22 cellular contexts compared by ENCODE assay signal in genomic region chr10:34163075-34163905, GRCh38.
DNase-seq lines count a peak whose midpoint lies in the region; ATAC-seq, FAIRE-seq and TF ChIP-seq lines count a peak whose summit lies in the region.
"Had no signal": no experiment of that assay in that cellular context is flagged by ENCODE, and none has a peak within 500 bp of the region (broad histone marks: within the 10 kb centered on the region; RNA-seq: fewer than 3 reads in every experiment).

No MANE protein-coding gene starts in this region.

- 4% methylated on average over 11 of the region's 11 CpGs for WGBS in K562 (ENCODE audit: insufficient coverage, low coverage, missing lambda C conversion rate)

- no peaks in the 10 kb centered on the region for H3K9me1 ChIP-seq in K562 (ENCODE audit: control insufficient read depth, insufficient read depth, low read length)

- peaks cover 3% of the 10 kb centered on the region for H3K27me3 Mint-ChIP-seq in nephron progenitor cell (ENCODE audit: low read depth, poor library complexity)
- H3K27me3 Mint-ChIP-seq in activated CD4-positive, alpha-beta T cell treated with anti-CD3 and anti-CD28 coated beads for 36 hours, result peaks cover 2% of the 10 kb centered on the region
- H3K27me3 Mint-ChIP-seq in activated CD8-positive, alpha-beta T cell treated with anti-CD3 and anti-CD28 coated beads, Interleukin-2, amount 10 ng/mL, durations not matched to agents 7 days and 5 days (ENCODE audit: low read depth), result no peaks in the 10 kb centered on the region
- H3K27me3 Mint-ChIP-seq: activated B cell treated with CpG ODN at 0.5 μM for 24 hours; CD4-positive, alpha-beta T cell had no signal

- H3K27ac ChIP-seq in K562 (ENCODE audit: extremely low read depth, low read depth, low read length), result no peak overlapping the region
- H3K27ac ChIP-seq: skin epidermis had no signal

- CTCF ChIA-PET in K562 (lab: Yijun Ruan, JAX; ENCODE audit: low intra/inter-chr PET ratio), result no interaction called here
- CTCF ChIA-PET in activated CD4-positive, alpha-beta T cell treated with anti-CD3 and anti-CD28 coated beads for 36 hours (lab: Charles Lee), result no interaction called here
- CTCF ChIA-PET in activated CD8-positive, alpha-beta T cell treated with anti-CD3 and anti-CD28 coated beads, Interleukin-2, amount 10 ng/mL, durations not matched to agents 7 days and 5 days (lab: Charles Lee), result no interaction called here

- no peak overlapping the region for H2AFZ ChIP-seq in K562 (ENCODE audit: low read depth, low read length)

- no peaks in the 10 kb centered on the region for H3K9me3 ChIP-seq in K562 (replicated peaks; ENCODE audit: control insufficient read depth, insufficient read depth, low read depth, low read length)

- H3K27me3 ChIP-seq in K562 (ENCODE audit: control insufficient read depth in 2 of 2, insufficient read depth in 2 of 2, low read length in 2 of 2), result peaks cover 0 to 3% of the 10 kb centered on the region in 2 experiments; a peak in 1 of 5 replicates

- no peak for TF ChIP-seq RAD21 in K562 (CRISPR knock-in tag; conservative IDR thresholded peaks at IDR 0.05 in 1 of 2, IDR thresholded peaks at IDR 0.05 in 1 of 2)

- H3K36me3 ChIP-seq in K562 (ENCODE audit: control insufficient read depth, insufficient read depth, low read length), result no peaks in the 10 kb centered on the region

- no peaks in the 10 kb centered on the region for H4K20me1 ChIP-seq in K562 (replicated peaks; ENCODE audit: control insufficient read depth, insufficient read depth, low read length)

- no peak overlapping the region for H3K4me3 ChIP-seq in K562
- H3K4me3 ChIP-seq: skin epidermis had no signal

- H3K4me1 ChIP-seq in K562 (replicated peaks in 1 of 2; ENCODE audit: control insufficient read depth in 2 of 2, insufficient read depth in 2 of 2, low read length in 2 of 2), result peaks cover 0 to 6% of the 10 kb centered on the region in 2 experiments; a peak in 3 of 5 replicates

- H3K4me3 Mint-ChIP-seq in nephron progenitor cell, result no peak overlapping the region
- no peak overlapping the region for H3K4me3 Mint-ChIP-seq in activated CD4-positive, alpha-beta T cell treated with anti-CD3 and anti-CD28 coated beads for 36 hours
- H3K4me3 Mint-ChIP-seq in activated CD8-positive, alpha-beta T cell treated with anti-CD3 and anti-CD28 coated beads, Interleukin-2, amount 10 ng/mL, durations not matched to agents 7 days and 5 days, result no peak overlapping the region
- H3K4me3 Mint-ChIP-seq in stimulated activated effector memory CD8-positive, alpha-beta T cell treated with anti-CD3 and anti-CD28 coated beads, Interleukin-12 subunit alpha, Interleukin-12 subunit beta, amount 100 ng/mL, for 72 hours, result no peak overlapping the region
- H3K4me3 Mint-ChIP-seq: activated B cell treated with CpG ODN at 0.5 μM for 24 hours; activated T-cell treated with anti-CD3 and anti-CD28 coated beads, Interleukin-2, amount 50 U/mL, for 72 hours; CD4-positive, alpha-beta T cell; natural killer cell treated with Interleukin-12 subunit alpha and Interleukin-12 subunit beta and Interleukin-15 and Interleukin-18, amount 100 ng/mL, for 72 hours had no signal

- TF ChIP-seq CTCF in K562 (IDR thresholded peaks at IDR 0.05 in 2 of 3, conservative IDR thresholded peaks at IDR 0.05 in 1 of 3; ENCODE audit: insufficient read depth in 2 of 3, low read depth in 1 of 3, low read length in 3 of 3) (no peak), nephron progenitor cell (IDR thresholded peaks at IDR 0.05) (no peak)

- BruUV-seq in K562 (replicated peaks; lab: Mats Ljungman, UMichigan), result no TSS peak

- ATAC-seq in K562, result peak; percentile 90
- ATAC-seq in activated CD4-positive, alpha-beta T cell treated with anti-CD3 and anti-CD28 coated beads for 36 hours, result no peak
- no peak for ATAC-seq in activated CD8-positive, alpha-beta T cell treated with anti-CD3 and anti-CD28 coated beads, Interleukin-2, amount 10 ng/mL, durations not matched to agents 7 days and 5 days
- ATAC-seq in stimulated activated effector memory CD8-positive, alpha-beta T cell treated with anti-CD3 and anti-CD28 coated beads, Interleukin-12 subunit alpha, Interleukin-12 subunit beta, amount 100 ng/mL, for 72 hours, result no peak
- ATAC-seq: activated T-cell treated with anti-CD3 and anti-CD28 coated beads, Interleukin-2, amount 50 U/mL, for 72 hours; natural killer cell treated with Interleukin-12 subunit alpha and Interleukin-12 subunit beta and Interleukin-15 and Interleukin-18, amount 100 ng/mL, for 72 hours had no signal

- no peak for TF ChIP-seq POLR2A in K562 (conservative IDR thresholded peaks at IDR 0.05)

- peak; percentile 78 for TF ChIP-seq EP300 in K562 (IDR thresholded peaks at IDR 0.05; ENCODE audit: low read length)

- no peak overlapping the region for H3K9ac ChIP-seq in K562 (ENCODE audit: insufficient read depth in 1 of 2, low read depth in 2 of 2, low read length in 2 of 2)

- H3K4me2 ChIP-seq in K562 (ENCODE audit: insufficient read depth, low read length), result peak overlapping the region; percentile 9; the same call in 1 of the 2 replicates

- peaks cover 5% of the 10 kb centered on the region for H3K9me3 Mint-ChIP-seq in nephron progenitor cell
- no peaks in the 10 kb centered on the region for H3K9me3 Mint-ChIP-seq in activated CD4-positive, alpha-beta T cell treated with anti-CD3 and anti-CD28 coated beads for 36 hours (ENCODE audit: low read depth)
- no peaks in the 10 kb centered on the region for H3K9me3 Mint-ChIP-seq in activated CD8-positive, alpha-beta T cell treated with anti-CD3 and anti-CD28 coated beads, Interleukin-2, amount 10 ng/mL, durations not matched to agents 7 days and 5 days (ENCODE audit: insufficient read depth)
- peaks cover 5% of the 10 kb centered on the region for H3K9me3 Mint-ChIP-seq in stimulated activated effector memory CD8-positive, alpha-beta T cell treated with anti-CD3 and anti-CD28 coated beads, Interleukin-12 subunit alpha, Interleukin-12 subunit beta, amount 100 ng/mL, for 72 hours
- H3K9me3 Mint-ChIP-seq: activated B cell treated with CpG ODN at 0.5 μM for 24 hours; activated T-cell treated with anti-CD3 and anti-CD28 coated beads, Interleukin-2, amount 50 U/mL, for 72 hours; natural killer cell treated with Interleukin-12 subunit alpha and Interleukin-12 subunit beta and Interleukin-15 and Interleukin-18, amount 100 ng/mL, for 72 hours had no signal

- intact Hi-C loops in K562 (cut with micrococcal nuclease), result no loop called here
- intact Hi-C loops in activated CD4-positive, alpha-beta T cell treated with anti-CD3 and anti-CD28 coated beads for 36 hours (cut with DNase I, micrococcal nuclease), result loop anchor here in 1 of 2 experiments (2.0 kb wide), 1 partner anchor 20 kb away; no protein-coding TSS in a partner anchor

- DNase-seq in CMK (ENCODE audit: low read depth) (peak; percentile 82), M059J (ENCODE audit: low read depth) (peak; percentile 66), K562 (ENCODE audit: extremely low read depth in 1 of 4, low spot score in 3 of 4) (peak; percentile 32 to 78 (median 52)), nephron progenitor cell (no peak), kidney tubule cell (ENCODE audit: low spot score) (no peak)
- no peak for DNase-seq in activated CD4-positive, alpha-beta T cell treated with anti-CD3 and anti-CD28 coated beads for 36 hours
- DNase-seq in activated CD8-positive, alpha-beta T cell treated with anti-CD3 and anti-CD28 coated beads, Interleukin-2, amount 10 ng/mL, durations not matched to agents 7 days and 5 days, result no peak
- DNase-seq in stimulated activated effector memory CD8-positive, alpha-beta T cell treated with anti-CD3 and anti-CD28 coated beads, Interleukin-12 subunit alpha, Interleukin-12 subunit beta, amount 100 ng/mL, for 72 hours (ENCODE audit: low spot score in 2 of 2), result no peak
- DNase-seq: ACHN; activated B cell treated with CpG ODN at 0.5 μM for 24 hours; activated CD8-positive, alpha-beta memory T cell treated with anti-CD3 and anti-CD28 coated beads for 24 hours; activated naive CD4-positive, alpha-beta T cell treated with anti-CD3 and anti-CD28 coated beads, Interleukin-2, amount 50 U/mL, for 16 hours; activated T-cell treated with anti-CD3 and anti-CD28 coated beads, Interleukin-2, amount 50 U/mL, for 72 hours; CD4-positive, alpha-beta T cell; foreskin melanocyte; NCI-H524 treated with DMSO at 0.1 percent for 48 hours; posterior cingulate gyrus; SHP77; stimulated activated CD4-positive, alpha-beta T cell treated with anti-CD3 and anti-CD28 coated beads, Interleukin-4, amount 100 ng/mL, for 1 hour; T-helper 1 cell had no signal

- FAIRE-seq in K562 (lab: Jason Lieb, UNC), result peak; percentile 69

- POLR2A ChIA-PET in K562 (lab: Yijun Ruan, JAX), result no interaction called here
- POLR2A ChIA-PET in activated CD4-positive, alpha-beta T cell treated with anti-CD3 and anti-CD28 coated beads for 36 hours (lab: Charles Lee), result no interaction called here
- POLR2A ChIA-PET in activated CD8-positive, alpha-beta T cell treated with anti-CD3 and anti-CD28 coated beads, Interleukin-2, amount 10 ng/mL, durations not matched to agents 7 days and 5 days (lab: Charles Lee), result no interaction called here

- H3K4me1 Mint-ChIP-seq in nephron progenitor cell, result peaks cover 60% of the 10 kb centered on the region
- no peaks in the 10 kb centered on the region for H3K4me1 Mint-ChIP-seq in activated CD4-positive, alpha-beta T cell treated with anti-CD3 and anti-CD28 coated beads for 36 hours
- no peaks in the 10 kb centered on the region for H3K4me1 Mint-ChIP-seq in activated CD8-positive, alpha-beta T cell treated with anti-CD3 and anti-CD28 coated beads, Interleukin-2, amount 10 ng/mL, durations not matched to agents 7 days and 5 days (ENCODE audit: low read depth)
- H3K4me1 Mint-ChIP-seq in stimulated activated effector memory CD8-positive, alpha-beta T cell treated with anti-CD3 and anti-CD28 coated beads, Interleukin-12 subunit alpha, Interleukin-12 subunit beta, amount 100 ng/mL, for 72 hours, result no peaks in the 10 kb centered on the region
- H3K4me1 Mint-ChIP-seq: activated B cell treated with CpG ODN at 0.5 μM for 24 hours had no signal

- H3K27ac Mint-ChIP-seq in nephron progenitor cell, result peak overlapping the region; percentile 88
- H3K27ac Mint-ChIP-seq in activated CD4-positive, alpha-beta T cell treated with anti-CD3 and anti-CD28 coated beads for 36 hours, result no peak overlapping the region
- H3K27ac Mint-ChIP-seq in activated CD8-positive, alpha-beta T cell treated with anti-CD3 and anti-CD28 coated beads, Interleukin-2, amount 10 ng/mL, durations not matched to agents 7 days and 5 days, result no peak overlapping the region
- H3K27ac Mint-ChIP-seq in stimulated activated effector memory CD8-positive, alpha-beta T cell treated with anti-CD3 and anti-CD28 coated beads, Interleukin-12 subunit alpha, Interleukin-12 subunit beta, amount 100 ng/mL, for 72 hours, result no peak overlapping the region
- H3K27ac Mint-ChIP-seq: activated B cell treated with CpG ODN at 0.5 μM for 24 hours; activated T-cell treated with anti-CD3 and anti-CD28 coated beads, Interleukin-2, amount 50 U/mL, for 72 hours; CD4-positive, alpha-beta T cell; natural killer cell treated with Interleukin-12 subunit alpha and Interleukin-12 subunit beta and Interleukin-15 and Interleukin-18, amount 100 ng/mL, for 72 hours had no signal

- no peaks in the 10 kb centered on the region for H3K79me2 ChIP-seq in K562 (ENCODE audit: control insufficient read depth, insufficient read depth, low read length)

- in situ Hi-C loops in K562 (cut with MboI), result no loop called here

- peaks cover 29% of the 10 kb centered on the region for H3K36me3 Mint-ChIP-seq in nephron progenitor cell (ENCODE audit: low read depth)
- H3K36me3 Mint-ChIP-seq in activated CD4-positive, alpha-beta T cell treated with anti-CD3 and anti-CD28 coated beads for 36 hours (ENCODE audit: low read depth), result no peaks in the 10 kb centered on the region
- no peaks in the 10 kb centered on the region for H3K36me3 Mint-ChIP-seq in activated CD8-positive, alpha-beta T cell treated with anti-CD3 and anti-CD28 coated beads, Interleukin-2, amount 10 ng/mL, durations not matched to agents 7 days and 5 days (ENCODE audit: low read depth)
- no peaks in the 10 kb centered on the region for H3K36me3 Mint-ChIP-seq in stimulated activated effector memory CD8-positive, alpha-beta T cell treated with anti-CD3 and anti-CD28 coated beads, Interleukin-12 subunit alpha, Interleukin-12 subunit beta, amount 100 ng/mL, for 72 hours
- H3K36me3 Mint-ChIP-seq: natural killer cell treated with Interleukin-12 subunit alpha and Interleukin-12 subunit beta and Interleukin-15 and Interleukin-18, amount 100 ng/mL, for 72 hours had no signal

Comparison
In these comparisons a context has a peak if more than half of its experiments do, and no peak if none do; other contexts are left out.
1. DNase-seq: peak in CMK (single experiment), M059J (single experiment) and K562 (4 of 4); none in nephron progenitor cell (single experiment), activated CD4-positive, alpha-beta T cell treated with anti-CD3 and anti-CD28 coated beads for 36 hours (single experiment), activated CD8-positive, alpha-beta T cell treated with anti-CD3 and anti-CD28 coated beads, Interleukin-2, amount 10 ng/mL, durations not matched to agents 7 days and 5 days (single experiment), kidney tubule cell (single experiment) and stimulated activated effector memory CD8-positive, alpha-beta T cell treated with anti-CD3 and anti-CD28 coated beads, Interleukin-12 subunit alpha, Interleukin-12 subunit beta, amount 100 ng/mL, for 72 hours (0 of 2).